17 cellular contexts compared by ENCODE assay signal in genomic region chr9:16542290-16542689, GRCh38.
DNase-seq lines count a peak whose midpoint lies in the region; ATAC-seq, FAIRE-seq and TF ChIP-seq lines count a peak whose summit lies in the region.
"Had no signal": no experiment of that assay in that cellular context is flagged by ENCODE, and none has a peak within 500 bp of the region (broad histone marks: within the 10 kb centered on the region; RNA-seq: fewer than 3 reads in every experiment).

No MANE protein-coding gene starts in this region.

- CTCF ChIA-PET in GM12878 (lab: Yijun Ruan, JAX) = interaction anchor here (1.3 to 1.9 kb wide), 3 partner anchors 10 to 27 kb away, joined by 3 to 6 read pairs (median 3); no protein-coding TSS in a partner anchor

- in situ Hi-C loops in GM12878 (cut with MboI) = no loop called here

- no peak overlapping the region for H3K4me2 ChIP-seq in GM12878 (ENCODE audit: control insufficient read depth, insufficient read depth)

- H3K9me3 ChIP-seq in GM12878 (replicated peaks; ENCODE audit: control insufficient read depth, insufficient read depth, low read length) (no peaks in the 10 kb centered on the region), uterus (no peaks in the 10 kb centered on the region)
- no peaks in the 10 kb centered on the region for H3K9me3 ChIP-seq in effector memory CD4-positive, alpha-beta T cell (ENCODE audit: control insufficient read depth, low read length)
- H3K9me3 ChIP-seq: SJSA1 had no signal

- H3K27ac ChIP-seq in GM12878 (ENCODE audit: control insufficient read depth, insufficient read depth) = no peak overlapping the region
- H3K27ac ChIP-seq in uterus = peak overlapping the region; percentile 55 to 68
- no peak overlapping the region for H3K27ac ChIP-seq in effector memory CD4-positive, alpha-beta T cell (ENCODE audit: insufficient read depth, low read length, poor library complexity, severe bottlenecking)
- H3K27ac ChIP-seq: SJSA1 had no signal

- H3K9ac ChIP-seq in GM12878 (ENCODE audit: control insufficient read depth, insufficient read depth, low read length) = no peak overlapping the region

- intact Hi-C loops in GM12878 (cut with micrococcal nuclease; ENCODE audit: unreplicated experiment) (no loop called here), uterus (cut with DNase I; ENCODE audit: low total_unique reads) (no loop called here)

- H3K4me3 ChIP-seq in GM12878 = no peak overlapping the region
- no peak overlapping the region for H3K4me3 ChIP-seq in uterus
- H3K4me3 ChIP-seq in effector memory CD4-positive, alpha-beta T cell (ENCODE audit: insufficient read depth, low read depth, low read length, poor library complexity, severe bottlenecking) = no peak overlapping the region
- H3K4me3 ChIP-seq: SJSA1 had no signal

- BruUV-seq in GM12878 (replicated peaks; lab: Mats Ljungman, UMichigan) = no TSS peak

- TF ChIP-seq POLR2A in H54 (IDR thresholded peaks at IDR 0.05; ENCODE audit: low read depth, low read length) (no peak), GM12878 (IDR thresholded peaks at IDR 0.05; ENCODE audit: low read depth, low read length) (no peak), uterus (IDR thresholded peaks at IDR 0.05) (no peak)

- ATAC-seq in GM12878 = peak; percentile 63
- ATAC-seq in HG03354 (IDR thresholded peaks at IDR 0.05; ENCODE audit: poor library complexity, severe bottlenecking, unreplicated experiment) = no peak
- ATAC-seq: HCT116, HepG2, PC-3 had no signal

- no peak for TF ChIP-seq RAD21 in GM12878 (IDR thresholded peaks at IDR 0.05; ENCODE audit: insufficient read depth, low read depth, low read length)

- DNase-seq in H54 (ENCODE audit: insufficient read length, low spot score) (no peak), GM12878 (ENCODE audit: low read depth, low spot score) (peak; percentile 25), lung microvascular endothelial cell (ENCODE audit: low read depth in 2 of 2) (peak; percentile 11 to 16), uterus (no peak), epidermal melanocyte (ENCODE audit: insufficient read length, low spot score) (no peak)
- DNase-seq in effector memory CD4-positive, alpha-beta T cell = no peak
- DNase-seq: ACHN, DMS79, KG1, NCI-H1436, NCI-H1930, NCI-H345, PC-3 had no signal

- SMC1A ChIA-PET in GM12878 (lab: Charles Lee; ENCODE audit: uncharacterized antibody, unreplicated experiment) = interaction anchor here (0.8 to 3.2 kb wide), 17 partner anchors 9 to 240 kb away, joined by 3 to 16 read pairs (median 4); no protein-coding TSS in a partner anchor

- H3K36me3 ChIP-seq in GM12878 (ENCODE audit: control insufficient read depth in 2 of 2, insufficient read depth in 2 of 2, low read length in 1 of 2) (no peaks in the 10 kb centered on the region), uterus (no peaks in the 10 kb centered on the region)
- no peaks in the 10 kb centered on the region for H3K36me3 ChIP-seq in effector memory CD4-positive, alpha-beta T cell (ENCODE audit: control insufficient read depth, insufficient read depth, low read length)
- H3K36me3 ChIP-seq: SJSA1 had no signal

- no peaks in the 10 kb centered on the region for H3K27me3 ChIP-seq in GM12878 (replicated peaks in 1 of 2; ENCODE audit: control insufficient read depth in 2 of 2, insufficient read depth in 2 of 2, low read length in 1 of 2)
- H3K27me3 ChIP-seq in uterus = no peaks in the 10 kb centered on the region
- no peaks in the 10 kb centered on the region for H3K27me3 ChIP-seq in effector memory CD4-positive, alpha-beta T cell (replicated peaks; ENCODE audit: control insufficient read depth, insufficient read depth, low read length, poor library complexity, severe bottlenecking)
- H3K27me3 ChIP-seq: SJSA1 had no signal

- no peaks in the 10 kb centered on the region for H4K20me1 ChIP-seq in GM12878 (ENCODE audit: control insufficient read depth, insufficient read depth)

- 32% methylated on average over 1 of the region's 1 CpG for whole genome bisulfite sequencing in GM12878 (ENCODE audit: insufficient coverage, insufficient replicate concordance, low lambda C conversion rate, missing lambda C conversion rate)

- TF ChIP-seq EP300 in GM12878 (IDR thresholded peaks at IDR 0.05; ENCODE audit: borderline replicate concordance in 1 of 2, control insufficient read depth in 1 of 2, low read depth in 2 of 2, low read length in 2 of 2) = peak; percentile 21 to 48; a peak in 1 of 4 replicates

- POLR2A ChIA-PET in GM12878 (lab: Charles Lee) = interaction anchor here (0.6 to 1.1 kb wide), 2 partner anchors 18 to 181 kb away, joined by 3 read pairs; no protein-coding TSS in a partner anchor

- no peaks in the 10 kb centered on the region for H3K4me1 ChIP-seq in GM12878 (ENCODE audit: control insufficient read depth, insufficient read depth, low read length)
- peaks cover 7 to 10% of the 10 kb centered on the region in 2 donors for H3K4me1 ChIP-seq in uterus
- H3K4me1 ChIP-seq in effector memory CD4-positive, alpha-beta T cell (ENCODE audit: control insufficient read depth, insufficient read depth, low read length, poor library complexity, severe bottlenecking) = no peaks in the 10 kb centered on the region

- H2AFZ ChIP-seq in GM12878 (ENCODE audit: control insufficient read depth, low read depth, low read length) = no peak overlapping the region

- TF ChIP-seq CTCF in GM12878 (IDR thresholded peaks at IDR 0.05 in 2 of 3, conservative IDR thresholded peaks at IDR 0.05 in 1 of 3; ENCODE audit: control insufficient read depth in 2 of 3, extremely low read depth in 1 of 3, insufficient read depth in 1 of 3, low read depth in 3 of 3, low read length in 3 of 3) = no peak
- TF ChIP-seq CTCF in uterus (IDR thresholded peaks at IDR 0.05) = no peak

- no peaks in the 10 kb centered on the region for H3K79me2 ChIP-seq in GM12878 (ENCODE audit: control insufficient read depth, insufficient read depth, low read length)

- FAIRE-seq in H54 (lab: Jason Lieb, UNC) = peak; percentile 69
- FAIRE-seq in GM12878 (lab: Jason Lieb, UNC) = peak; percentile 61
- FAIRE-seq: HepG2 had no signal

- RAD21 ChIA-PET in GM12878 (lab: Charles Lee; ENCODE audit: unreplicated experiment) = interaction anchor here (1.2 to 2.1 kb wide), 4 partner anchors 15 to 83 kb away, joined by 3 to 8 read pairs (median 4); no protein-coding TSS in a partner anchor

TF ChIP-seq in GM12878, 131 proteins besides CTCF, POLR2A, EP300 and RAD21:
- no peak for TF ChIP-seq SKIL (IDR thresholded peaks at IDR 0.05; ENCODE audit: low read depth, poor library complexity, severe bottlenecking)
- peak; percentile 36; the same call in 1 of the 2 replicates for TF ChIP-seq ZNF384 (IDR thresholded peaks at IDR 0.05; ENCODE audit: borderline replicate concordance, low read depth, low read length)

Comparison
In these comparisons a context has a peak if more than half of its experiments do, and no peak if none do; other contexts are left out.
1. DNase-seq: peak in GM12878 (single experiment) and lung microvascular endothelial cell (2 of 2); none in H54 (single experiment), uterus (0 of 2), epidermal melanocyte (single experiment) and effector memory CD4-positive, alpha-beta T cell (0 of 3).
2. H3K27ac ChIP-seq: peak in uterus (2 of 2); none in GM12878 (single experiment) and effector memory CD4-positive, alpha-beta T cell (single experiment).